In genomic region chr13:113129921-113130750, GRCh38 we compare ENCODE assay signal across 10 cellular contexts. TPM values are rescaled to one million over a fixed set of nuclear protein-coding genes. Genes with fewer than 3 reads are reported as not detected.
A peak's percentile ranks its signal among the peaks of the same experiment; 100 is the strongest.
DNase-seq lines count a peak whose midpoint lies in the region; ATAC-seq and TF ChIP-seq lines count a peak whose summit lies in the region.
"Had no signal": no experiment of that assay in that cellular context is flagged by ENCODE, and none has a peak within 500 bp of the region (broad histone marks: within the 10 kb centered on the region; RNA-seq: fewer than 3 reads in every experiment).

No MANE protein-coding gene starts in this region.

- H3K27me3 ChIP-seq in sigmoid colon: peaks cover 0 to 15% (median 4%) of the 10 kb centered on the region in 3 donors

- H3K4me1 Mint-ChIP-seq in activated naive CD8-positive, alpha-beta T cell treated with anti-CD3 and anti-CD28 coated beads, Interleukin-2, amount 50 U/mL, for 24 hours: peaks cover 2% of the 10 kb centered on the region

- H3K9me3 ChIP-seq in sigmoid colon: no peaks in the 10 kb centered on the region

- intact Hi-C loops in left cardiac atrium (cut with DNase I) (no loop called here), sigmoid colon (cut with DNase I) (no loop called here)

- H3K27ac ChIP-seq in sigmoid colon: no peak overlapping the region
- H3K27ac ChIP-seq: VCaP had no signal

- TF ChIP-seq EP300 in sigmoid colon (IDR thresholded peaks at IDR 0.05): no peak

- no peaks in the 10 kb centered on the region for H3K36me3 Mint-ChIP-seq in activated naive CD8-positive, alpha-beta T cell treated with anti-CD3 and anti-CD28 coated beads, Interleukin-2, amount 50 U/mL, for 24 hours (ENCODE audit: low read depth)

- H3K36me3 ChIP-seq in sigmoid colon: no peaks in the 10 kb centered on the region

- H3K4me3 Mint-ChIP-seq in activated naive CD8-positive, alpha-beta T cell treated with anti-CD3 and anti-CD28 coated beads, Interleukin-2, amount 50 U/mL, for 24 hours: peak overlapping the region; percentile 3

- peaks cover 0 to 8% (median 6%) of the 10 kb centered on the region in 4 donors for H3K4me1 ChIP-seq in sigmoid colon

- no peaks in the 10 kb centered on the region for H3K9me3 Mint-ChIP-seq in activated naive CD8-positive, alpha-beta T cell treated with anti-CD3 and anti-CD28 coated beads, Interleukin-2, amount 50 U/mL, for 24 hours

- TF ChIP-seq CTCF in sigmoid colon (IDR thresholded peaks at IDR 0.05): no peak

- H3K4me3 ChIP-seq in sigmoid colon: peak overlapping the region in 3 of 4 donors; percentile 29 to 39 (median 37)

- H3K27ac Mint-ChIP-seq in activated naive CD8-positive, alpha-beta T cell treated with anti-CD3 and anti-CD28 coated beads, Interleukin-2, amount 50 U/mL, for 24 hours: no peak overlapping the region

- peak; percentile 52 for ATAC-seq in activated naive CD8-positive, alpha-beta T cell treated with anti-CD3 and anti-CD28 coated beads, Interleukin-2, amount 50 U/mL, for 24 hours
- ATAC-seq in left cardiac atrium (peak; percentile 74 to 89), GM19397 (IDR thresholded peaks at IDR 0.05; ENCODE audit: unreplicated experiment) (no peak), GM19467 (IDR thresholded peaks at IDR 0.05; ENCODE audit: unreplicated experiment) (no peak), HG03354 (IDR thresholded peaks at IDR 0.05; ENCODE audit: poor library complexity, severe bottlenecking, unreplicated experiment) (no peak)

- TF ChIP-seq POLR2A in sigmoid colon (IDR thresholded peaks at IDR 0.05): no peak

- DNase-seq in ELF-1 (ENCODE audit: low read depth, low spot score) (peak; percentile 81), left cardiac atrium (peak; percentile 66), sigmoid colon (no peak), NCI-H82 treated with DMSO at 0.1 percent for 48 hours (lab: John Stamatoyannopoulos, UW; ENCODE audit: unreplicated experiment) (no peak)
- peak; percentile 50 for DNase-seq in activated naive CD8-positive, alpha-beta T cell treated with anti-CD3 and anti-CD28 coated beads, Interleukin-2, amount 50 U/mL, for 24 hours
- DNase-seq: NCI-H1105 treated with DMSO at 0.1 percent for 48 hours had no signal

- peaks cover 40% of the 10 kb centered on the region for H3K27me3 Mint-ChIP-seq in activated naive CD8-positive, alpha-beta T cell treated with anti-CD3 and anti-CD28 coated beads, Interleukin-2, amount 50 U/mL, for 24 hours

- WGBS in sigmoid colon, 2 donors: 51 to 78% methylated on average over 60 of the region's 60 CpGs

RNA-seq across cellular contexts. Expression of gene F10, which starts 7.5 kb away (rescaled TPM):
- total RNA-seq in left cardiac atrium (10 to 100 TPM; 17.5 to 19.6 TPM), sigmoid colon (1 to 10 TPM; 3.8 to 10.0 (median 6.8) TPM)
- 1 to 10 TPM in 2 of 3 donors, not detected in 1; 2.4 to 3.0 TPM for polyA plus RNA-seq in sigmoid colon

RNA-seq across cellular contexts. Expression of gene F7, which starts 24.5 kb away (rescaled TPM):
- total RNA-seq in left cardiac atrium: under 1 TPM; 0.16 to 0.29 TPM
- total RNA-seq in sigmoid colon: not detected
- polyA plus RNA-seq in sigmoid colon: under 1 TPM in 1 of 3 donors, not detected in 2; 0.36 TPM

RNA-seq across cellular contexts. Expression of gene PROZ, which starts 28.3 kb away (rescaled TPM):
- total RNA-seq in left cardiac atrium (not detected), sigmoid colon (not detected)
- polyA plus RNA-seq in sigmoid colon: under 1 TPM in 1 of 3 donors, not detected in 2; 0.10 TPM

Comparison
In these comparisons a context has a peak if more than half of its experiments do, and no peak if none do; other contexts are left out.
1. DNase-seq: peak in ELF-1 (single experiment), activated naive CD8-positive, alpha-beta T cell treated with anti-CD3 and anti-CD28 coated beads, Interleukin-2, amount 50 U/mL, for 24 hours (single experiment) and left cardiac atrium (single experiment); none in sigmoid colon (single experiment) and NCI-H82 treated with DMSO at 0.1 percent for 48 hours (single experiment).
2. ATAC-seq: peak in activated naive CD8-positive, alpha-beta T cell treated with anti-CD3 and anti-CD28 coated beads, Interleukin-2, amount 50 U/mL, for 24 hours (single experiment) and left cardiac atrium (2 of 2); none in GM19397 (single experiment), GM19467 (single experiment) and HG03354 (single experiment).